Comparison of ENCODE assay signal across 28 cellular contexts in the genomic region with DNA sequence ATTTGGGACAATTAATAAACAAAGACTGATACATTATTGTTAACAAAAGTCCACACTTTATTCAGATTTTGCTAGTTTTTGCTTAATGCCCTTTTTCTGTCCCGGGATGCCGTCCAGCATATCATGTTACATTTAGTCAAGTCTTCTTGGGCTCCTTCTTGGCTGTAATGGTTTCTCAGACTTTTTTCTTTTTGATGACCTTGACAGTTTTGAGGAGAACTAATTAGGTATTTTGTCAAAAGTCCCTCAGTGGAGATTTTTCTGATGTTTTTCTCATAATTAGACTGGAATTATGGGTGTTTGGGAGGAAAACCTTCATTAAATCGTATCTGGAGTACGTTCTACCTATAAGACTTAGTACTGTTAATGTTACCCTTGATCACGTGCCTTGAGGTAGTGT.
"Had no signal": no experiment of that assay in that cellular context is flagged by ENCODE, and none has a peak within 500 bp of the region (broad histone marks: within the 10 kb centered on the region; RNA-seq: fewer than 3 reads in every experiment).

No MANE protein-coding gene starts in this region.

- H3K4me1 ChIP-seq: parathyroid adenoma, psoas muscle, spleen, suprapubic skin, testis, tibial artery, upper lobe of right lung, uterus had no signal

- H3K36me3 ChIP-seq: neural progenitor cell, ovary, spleen, suprapubic skin, tibial artery, transverse colon, upper lobe of right lung, uterus had no signal

- H3K9me3 ChIP-seq: ovary, psoas muscle, spleen, suprapubic skin, testis, tibial artery, transverse colon, upper lobe of right lung, uterus had no signal

- H3K4me3 ChIP-seq: neural progenitor cell, ovary, psoas muscle, skin epidermis, smooth muscle cell, spleen, suprapubic skin, testis, tibial artery, transverse colon, upper lobe of right lung, uterus had no signal

- H2AFZ ChIP-seq: neural progenitor cell, parathyroid adenoma had no signal

- ATAC-seq: psoas muscle; right cardiac atrium; sciatic nerve; stimulated activated memory B cell treated with anti-CD40 and anti-IgM and Interleukin-4, amounts not matched to agents 10 μg/mL and 1 μg/mL and 100 μg/mL, for 72 hours; stimulated activated naive CD8-positive, alpha-beta T cell treated with anti-CD3 and anti-CD28 coated beads, Interleukin-15, amount 100 ng/mL, for 72 hours; stimulated activated naive CD8-positive, alpha-beta T cell treated with anti-CD3 and anti-CD28 coated beads, Interleukin-15, Interleukin-2, amounts not matched to agents 100 U/mL and 50 U/mL, for 24 hours; upper lobe of right lung had no signal

- H3K9ac ChIP-seq: neural progenitor cell, parathyroid adenoma had no signal

- H3K27ac ChIP-seq: neural progenitor cell, ovary, parathyroid adenoma, psoas muscle, skin epidermis, spleen, suprapubic skin, testis, tibial artery, transverse colon, upper lobe of right lung, uterus had no signal

- DNase-seq: natural killer cell; occipital lobe; ovary; posterior cingulate gyrus; psoas muscle; right cardiac atrium; spleen; stimulated activated CD4-positive, alpha-beta T cell treated with anti-CD3 and anti-CD28 coated beads, Interleukin-12 subunit alpha, Interleukin-12 subunit beta, amount 100 ng/mL, for 4 hours; stimulated activated CD4-positive, alpha-beta T cell treated with anti-CD3 and anti-CD28 coated beads, Interleukin-1b, Interleukin-23, amount 100 ng/mL, for 48 hours; stimulated activated CD4-positive, alpha-beta T cell treated with anti-CD3 and anti-CD28 coated beads, Interleukin-4, amount 100 ng/mL, for 1 hour; stimulated activated CD4-positive, alpha-beta T cell treated with anti-CD3 and anti-CD28 coated beads, Interleukin-4, amount 100 ng/mL, for 4 hours; stimulated activated CD8-positive, alpha-beta memory T cell treated with anti-CD3 and anti-CD28 coated beads, Interleukin-4, amount 100 ng/mL, for 48 hours; stimulated activated naive CD4-positive, alpha-beta T cell; stimulated activated naive CD8-positive, alpha-beta T cell treated with anti-CD3 and anti-CD28 coated beads, Interleukin-15, amount 100 ng/mL, for 72 hours; stimulated activated naive CD8-positive, alpha-beta T cell treated with anti-CD3 and anti-CD28 coated beads, Interleukin-15, Interleukin-2, amounts not matched to agents 100 U/mL and 50 U/mL, for 24 hours; substantia nigra; testis; tibial artery; transverse colon; upper lobe of right lung; uterus had no signal

- H3K4me2 ChIP-seq: neural progenitor cell, smooth muscle cell had no signal

- H3K79me2 ChIP-seq: parathyroid adenoma had no signal

- H3K27me3 ChIP-seq: neural progenitor cell, ovary, testis, transverse colon, upper lobe of right lung, uterus had no signal
